In the genomic region with DNA sequence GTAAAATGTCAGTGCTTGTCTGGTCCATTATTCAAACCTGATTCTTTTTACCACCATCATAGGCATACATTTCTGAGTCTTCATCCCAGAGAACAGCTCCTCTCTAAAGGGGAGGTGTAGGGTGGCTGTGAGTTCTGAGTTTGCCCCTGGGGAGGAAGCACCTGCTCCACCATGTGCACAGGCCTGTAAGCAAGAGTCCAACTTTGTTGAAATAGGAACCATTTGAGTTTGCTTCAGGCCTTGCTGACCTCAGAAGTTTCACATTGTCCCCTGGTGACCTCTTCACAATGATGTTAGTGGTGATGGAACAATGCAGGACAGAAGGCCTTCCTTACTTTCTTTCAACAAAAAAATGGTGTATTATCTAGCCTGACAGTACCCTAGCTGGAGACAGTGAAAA, we compare ENCODE assay signal across 22 cellular contexts. TPM values are rescaled to one million over a fixed set of nuclear protein-coding genes. Genes with fewer than 3 reads are reported as not detected.
A peak's percentile ranks its signal among the peaks of the same experiment; 100 is the strongest.
DNase-seq lines count a peak whose midpoint lies in the region; ATAC-seq and TF ChIP-seq lines count a peak whose summit lies in the region.
"Had no signal": no experiment of that assay in that cellular context is flagged by ENCODE, and none has a peak within 500 bp of the region (broad histone marks: within the 10 kb centered on the region; RNA-seq: fewer than 3 reads in every experiment).

No MANE protein-coding gene starts in this region.

- no peaks in the 10 kb centered on the region for H3K36me3 Mint-ChIP-seq in activated naive CD4-positive, alpha-beta T cell treated with anti-CD3 and anti-CD28 coated beads, Interleukin-2, amount 50 U/mL, for 72 hours
- H3K36me3 Mint-ChIP-seq: CD14-positive monocyte had no signal

- no peaks in the 10 kb centered on the region for H3K36me3 ChIP-seq in mesodermal cell (ENCODE audit: control insufficient read depth, insufficient read depth, low read length)
- H3K36me3 ChIP-seq: lower lobe of right lung, thoracic aorta had no signal

- ATAC-seq in GM18909 (IDR thresholded peaks at IDR 0.05; ENCODE audit: poor library complexity, unreplicated experiment) (peak; percentile 54), GM19395 (IDR thresholded peaks at IDR 0.05; ENCODE audit: unreplicated experiment) (no peak)
- ATAC-seq in activated naive CD4-positive, alpha-beta T cell treated with anti-CD3 and anti-CD28 coated beads, Interleukin-2, amount 50 U/mL, for 72 hours, result no peak
- ATAC-seq in stimulated activated naive CD8-positive, alpha-beta T cell treated with anti-CD3 and anti-CD28 coated beads, Interleukin-15, amount 100 ng/mL, for 72 hours, result no peak
- ATAC-seq: foreskin keratinocyte, lower lobe of right lung, sciatic nerve had no signal

- POLR2A ChIA-PET in AG04450 (lab: Yijun Ruan, JAX), result no interaction called here

- TF ChIP-seq CTCF in AG04450 (IDR thresholded peaks at IDR 0.05; ENCODE audit: low read depth, low read length), result no peak

- H3K4me3 Mint-ChIP-seq in stimulated activated naive CD8-positive, alpha-beta T cell treated with anti-CD3 and anti-CD28 coated beads, Interleukin-15, amount 100 ng/mL, for 72 hours, result no peak overlapping the region
- H3K4me3 Mint-ChIP-seq: activated CD4-positive, alpha-beta T cell treated with anti-CD3 and anti-CD28 coated beads, Interleukin-2, amount 10 ng/mL, durations not matched to agents 7 days and 5 days; CD14-positive monocyte had no signal

- no peaks in the 10 kb centered on the region for H3K9me3 ChIP-seq in AG04450 (ENCODE audit: control insufficient read depth, insufficient read depth, low read length)
- no peaks in the 10 kb centered on the region for H3K9me3 ChIP-seq in mesodermal cell (ENCODE audit: control insufficient read depth, low read length)
- H3K9me3 ChIP-seq: lower lobe of right lung, thoracic aorta had no signal

- H3K4me1 Mint-ChIP-seq in stimulated activated naive CD8-positive, alpha-beta T cell treated with anti-CD3 and anti-CD28 coated beads, Interleukin-15, amount 100 ng/mL, for 72 hours, result peaks cover 8% of the 10 kb centered on the region
- H3K4me1 Mint-ChIP-seq: activated CD4-positive, alpha-beta T cell treated with anti-CD3 and anti-CD28 coated beads, Interleukin-2, amount 10 ng/mL, durations not matched to agents 7 days and 5 days had no signal

- no peak overlapping the region for H3K27ac Mint-ChIP-seq in activated naive CD4-positive, alpha-beta T cell treated with anti-CD3 and anti-CD28 coated beads, Interleukin-2, amount 50 U/mL, for 72 hours
- H3K27ac Mint-ChIP-seq in stimulated activated naive CD8-positive, alpha-beta T cell treated with anti-CD3 and anti-CD28 coated beads, Interleukin-15, amount 100 ng/mL, for 72 hours, result peak overlapping the region in 1 of 2 donors; percentile 37
- H3K27ac Mint-ChIP-seq: activated CD4-positive, alpha-beta T cell treated with anti-CD3 and anti-CD28 coated beads, Interleukin-2, amount 10 ng/mL, durations not matched to agents 7 days and 5 days; CD14-positive monocyte had no signal

- no peaks in the 10 kb centered on the region for H3K9me3 Mint-ChIP-seq in activated naive CD4-positive, alpha-beta T cell treated with anti-CD3 and anti-CD28 coated beads, Interleukin-2, amount 50 U/mL, for 72 hours
- H3K9me3 Mint-ChIP-seq in stimulated activated naive CD8-positive, alpha-beta T cell treated with anti-CD3 and anti-CD28 coated beads, Interleukin-15, amount 100 ng/mL, for 72 hours, result no peaks in the 10 kb centered on the region
- H3K9me3 Mint-ChIP-seq: activated CD4-positive, alpha-beta T cell treated with anti-CD3 and anti-CD28 coated beads, Interleukin-2, amount 10 ng/mL, durations not matched to agents 7 days and 5 days had no signal

- peaks cover 5% of the 10 kb centered on the region for H3K27me3 ChIP-seq in AG04450 (ENCODE audit: control insufficient read depth, insufficient read depth, low read length)

- TF ChIP-seq POLR2A in Raji (IDR thresholded peaks at IDR 0.05; ENCODE audit: insufficient read depth, low read depth, low read length), result 0 out of 2 replicates have a peak, but pooled peaks have one; percentile 18

- H3K27ac ChIP-seq in AG04450 (ENCODE audit: low read depth, low read length) (peak overlapping the region; percentile 34), mesodermal cell (ENCODE audit: low read depth, low read length, severe bottlenecking) (peak overlapping the region; percentile 37)
- H3K27ac ChIP-seq: dorsolateral prefrontal cortex, foreskin keratinocyte, lower lobe of right lung, RWPE1, thoracic aorta had no signal

- DNase-seq in AG04450 (ENCODE audit: low read depth, low spot score), result no peak
- no peak for DNase-seq in activated naive CD4-positive, alpha-beta T cell treated with anti-CD3 and anti-CD28 coated beads, Interleukin-2, amount 50 U/mL, for 72 hours (ENCODE audit: low spot score in 2 of 2)
- DNase-seq in stimulated activated naive CD8-positive, alpha-beta T cell treated with anti-CD3 and anti-CD28 coated beads, Interleukin-15, amount 100 ng/mL, for 72 hours, result no peak
- no peak for DNase-seq in DMS153 treated with DMSO at 0.1 percent for 48 hours (lab: John Stamatoyannopoulos, UW; ENCODE audit: unreplicated experiment)
- DNase-seq: activated CD4-positive, alpha-beta T cell treated with anti-CD3 and anti-CD28 coated beads, Interleukin-2, amount 10 ng/mL, durations not matched to agents 7 days and 5 days; dorsolateral prefrontal cortex; erythroblast; foreskin keratinocyte; H7; hippocampal formation; lower lobe of right lung; NCI-H1105 treated with DMSO at 0.1 percent for 48 hours; NCI-H2107; NCI-H510A had no signal

- H3K4me3 ChIP-seq in AG04450 (ENCODE audit: low read depth, low read length) (no peak overlapping the region), mesodermal cell (ENCODE audit: extremely low read depth, insufficient read depth, low read length, poor library complexity, severe bottlenecking) (no peak overlapping the region)
- H3K4me3 ChIP-seq: dorsolateral prefrontal cortex, lower lobe of right lung, thoracic aorta had no signal

- peaks cover 23% of the 10 kb centered on the region for H3K4me1 ChIP-seq in mesodermal cell (ENCODE audit: control insufficient read depth, insufficient read depth, low read length, poor library complexity, severe bottlenecking)
- H3K4me1 ChIP-seq: foreskin keratinocyte, lower lobe of right lung had no signal

- H3K27me3 Mint-ChIP-seq in stimulated activated naive CD8-positive, alpha-beta T cell treated with anti-CD3 and anti-CD28 coated beads, Interleukin-15, amount 100 ng/mL, for 72 hours, result no peaks in the 10 kb centered on the region

- CTCF ChIA-PET in AG04450 (lab: Charles Lee), result no interaction called here

RNA-seq across cellular contexts. Expression of gene TOP3B, which starts 54.6 kb away (rescaled TPM):
- polyA plus RNA-seq in AG04450 (2011; rRNA removed), result 10.3 and 13.2 TPM in 2 replicates
- 15.9 and 21.4 TPM in 2 replicates for polyA minus RNA-seq in AG04450 (2011; rRNA and poly(A)+ RNA removed)
- 54.8 TPM for polyA plus RNA-seq in mesodermal cell (2013, experiment 1 of 2)
- polyA plus RNA-seq in mesodermal cell (2013, experiment 2 of 2), result 41.0 TPM
- total RNA-seq in activated naive CD4-positive, alpha-beta T cell treated with anti-CD3 and anti-CD28 coated beads, Interleukin-2, amount 50 U/mL, for 72 hours, result 10 to 100 TPM; 41.4 to 42.7 TPM
